In the genomic region with DNA sequence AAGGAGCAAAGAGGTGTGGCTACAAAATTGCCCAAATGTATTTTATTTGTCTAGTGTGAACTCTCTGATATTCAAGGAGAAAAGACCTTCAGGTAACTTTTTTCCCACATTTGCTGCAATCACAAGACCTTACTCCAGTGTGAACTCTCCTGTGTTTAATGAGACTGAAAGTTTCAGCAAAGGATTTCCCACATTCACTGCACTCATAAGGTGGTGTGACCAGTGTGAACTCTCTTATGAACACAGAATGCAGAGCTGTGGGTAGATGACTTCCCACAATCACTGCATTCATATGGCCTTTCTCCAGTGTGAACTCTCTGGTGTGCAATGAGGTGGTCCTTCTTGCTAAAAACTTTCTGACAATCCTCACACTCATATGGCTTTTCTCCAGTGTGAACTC, we compare ENCODE assay signal across 17 cellular contexts.
"Had no signal": no experiment of that assay in that cellular context is flagged by ENCODE, and none has a peak within 500 bp of the region (broad histone marks: within the 10 kb centered on the region; RNA-seq: fewer than 3 reads in every experiment).

No MANE protein-coding gene starts in this region.

- H3K4me3 ChIP-seq: coronary artery, prostate gland, testis, upper lobe of left lung had no signal

- H3K4me3 Mint-ChIP-seq: activated CD8-positive, alpha-beta T cell treated with anti-CD3 and anti-CD28 coated beads for 36 hours; activated naive CD8-positive, alpha-beta T cell; central memory CD8-positive, alpha-beta T cell; stimulated activated naive CD8-positive, alpha-beta T cell treated with anti-CD3 and anti-CD28 coated beads, Interleukin-15, Interleukin-2, amounts not matched to agents 100 ng/mL and 50 ng/mL, for 24 hours; WTC11 had no signal

- H3K27me3 Mint-ChIP-seq: activated CD8-positive, alpha-beta T cell treated with anti-CD3 and anti-CD28 coated beads for 36 hours; activated naive CD8-positive, alpha-beta T cell; central memory CD8-positive, alpha-beta T cell; stimulated activated naive CD8-positive, alpha-beta T cell treated with anti-CD3 and anti-CD28 coated beads, Interleukin-15, Interleukin-2, amounts not matched to agents 100 ng/mL and 50 ng/mL, for 24 hours had no signal

- H3K4me1 Mint-ChIP-seq: central memory CD8-positive, alpha-beta T cell; WTC11 had no signal

- ATAC-seq: activated CD8-positive, alpha-beta T cell treated with anti-CD3 and anti-CD28 coated beads for 36 hours; sciatic nerve; WTC11 had no signal

- H3K9me3 ChIP-seq: prostate gland, testis had no signal

- H3K27ac ChIP-seq: brain microvascular endothelial cell, coronary artery, prostate gland, testis, upper lobe of left lung had no signal

- DNase-seq: activated CD4-positive, alpha-beta T cell treated with anti-CD3 and anti-CD28 coated beads for 48 hours; activated CD8-positive, alpha-beta T cell treated with anti-CD3 and anti-CD28 coated beads for 36 hours; activated effector memory CD4-positive, alpha-beta T cell treated with anti-CD3 and anti-CD28 coated beads, Interleukin-2, amount 50 U/mL, for 16 hours; activated T-cell treated with anti-CD3 and anti-CD28 coated beads, Interleukin-2, amount 50 U/mL, for 48 hours; anterior cingulate cortex; brain microvascular endothelial cell; foreskin melanocyte; T-helper 2 cell; testis; upper lobe of left lung had no signal

- H3K27ac Mint-ChIP-seq: activated CD8-positive, alpha-beta T cell treated with anti-CD3 and anti-CD28 coated beads for 36 hours; activated naive CD8-positive, alpha-beta T cell; stimulated activated naive CD8-positive, alpha-beta T cell treated with anti-CD3 and anti-CD28 coated beads, Interleukin-15, Interleukin-2, amounts not matched to agents 100 ng/mL and 50 ng/mL, for 24 hours had no signal

- H3K27me3 ChIP-seq: brain microvascular endothelial cell, testis, upper lobe of left lung had no signal

- H3K4me1 ChIP-seq: prostate gland, testis, upper lobe of left lung had no signal
